35 cellular contexts compared by ENCODE assay signal in genomic region chr6:120137492-120137891, GRCh38.
"Had no signal": no experiment of that assay in that cellular context is flagged by ENCODE, and none has a peak within 500 bp of the region (broad histone marks: within the 10 kb centered on the region; RNA-seq: fewer than 3 reads in every experiment).

No MANE protein-coding gene starts in this region.

- DNase-seq: Karpas-422, Kasumi-1, MG63, MM.1S, MV-4-11, NCI-H1048, NCI-H1092, NCI-H1092 treated with DMSO at 0.1 percent for 48 hours, NCI-H1105, NCI-H1105 treated with DMSO at 0.1 percent for 48 hours, NCI-H1417, NCI-H1417 treated with DMSO at 0.1 percent for 48 hours, NCI-H1436, NCI-H1436 treated with DMSO at 0.1 percent for 48 hours, NCI-H146, NCI-H1694, NCI-H1694 treated with DMSO at 0.1 percent for 48 hours, NCI-H187, NCI-H187 treated with DMSO at 0.1 percent for 48 hours, NCI-H1930, NCI-H2029, NCI-H2029 treated with DMSO at 0.1 percent for 48 hours, NCI-H2081, NCI-H2081 treated with DMSO at 0.1 percent for 48 hours, NCI-H2107, NCI-H2171, NCI-H2171 treated with DMSO at 0.1 percent for 48 hours, NCI-H2227 treated with DMSO at 0.1 percent for 48 hours, NCI-H226, NCI-H345, NCI-H446, NCI-H446 treated with DMSO at 0.1 percent for 48 hours, NCI-H510A, NCI-H510A treated with DMSO at 0.1 percent for 48 hours, NCI-H524 had no signal

- H3K36me3 ChIP-seq: MG63 had no signal

- H3K27me3 ChIP-seq: MG63 had no signal

- H3K9me3 ChIP-seq: MG63 had no signal

- H3K4me3 ChIP-seq: MG63 had no signal
